ENCODE assay signal across 9 cellular contexts in the genomic region with DNA sequence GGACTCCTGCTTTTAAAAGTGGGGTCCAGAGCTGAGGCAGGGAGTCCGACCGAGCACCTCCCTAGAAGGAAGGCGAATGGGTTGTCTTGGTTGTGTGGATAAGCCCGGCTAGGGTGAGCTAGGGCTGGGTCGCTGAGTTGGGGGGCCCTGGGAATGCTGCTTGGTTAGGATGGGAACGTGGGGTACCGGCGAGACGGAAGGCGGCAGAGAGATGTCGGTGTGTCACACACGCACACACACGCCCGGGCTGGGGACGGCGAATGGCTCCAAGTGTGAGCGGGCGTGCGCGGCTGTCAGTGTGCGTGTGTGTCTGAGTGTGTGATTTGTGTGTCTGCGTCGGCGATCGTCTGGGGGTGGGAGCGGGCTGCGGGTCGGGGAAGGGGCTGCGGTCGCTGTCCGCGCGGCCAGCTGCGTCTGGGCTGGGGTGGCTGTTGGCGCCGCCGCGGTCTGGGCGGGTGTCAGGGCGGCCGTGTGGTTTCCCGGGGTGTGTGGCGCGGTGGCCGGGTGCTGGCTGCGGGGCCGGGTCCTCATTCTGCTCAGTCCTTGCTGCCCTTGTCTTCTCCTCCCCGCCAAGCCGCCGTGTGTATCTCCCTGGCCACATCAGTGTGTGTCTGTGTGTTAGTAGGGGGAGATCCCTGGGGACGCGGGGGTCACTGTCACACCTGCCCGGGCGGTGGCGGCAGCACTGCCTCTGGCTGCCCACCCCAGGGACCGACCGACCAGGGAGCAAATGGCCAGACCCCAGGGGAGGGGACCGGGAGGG. TPM values are rescaled to one million over a fixed set of nuclear protein-coding genes. Genes with fewer than 3 reads are reported as not detected.
A peak's percentile ranks its signal among the peaks of the same experiment; 100 is the strongest.
DNase-seq lines count a peak whose midpoint lies in the region; ATAC-seq and TF ChIP-seq lines count a peak whose summit lies in the region.
"Had no signal": no experiment of that assay in that cellular context is flagged by ENCODE, and none has a peak within 500 bp of the region (broad histone marks: within the 10 kb centered on the region; RNA-seq: fewer than 3 reads in every experiment).

No MANE protein-coding gene starts in this region.

- CTCF ChIA-PET in mammary epithelial cell (lab: Charles Lee; ENCODE audit: low non-redundant PET), result no interaction called here

- H3K4me3 ChIP-seq in DND-41 (ENCODE audit: low read depth in 1 of 2, low read length in 2 of 2) (peak overlapping the region in 1 of 2 experiments; percentile 48; a peak in 2 of 4 replicates), MM.1S (ENCODE audit: low read length) (peak overlapping the region; percentile 46), mammary epithelial cell (replicated peaks in 1 of 3; ENCODE audit: insufficient read depth in 1 of 3, low read depth in 2 of 3, low read length in 3 of 3) (peak overlapping the region; percentile 18 to 45 (median 31)), neural cell (ENCODE audit: low read length) (peak overlapping the region; percentile 99)

- H3K79me2 ChIP-seq in DND-41 (ENCODE audit: insufficient read depth, low read length) (no peaks in the 10 kb centered on the region), MM.1S (ENCODE audit: low read length) (no peaks in the 10 kb centered on the region), mammary epithelial cell (ENCODE audit: insufficient read depth, low read length) (no peaks in the 10 kb centered on the region), neural cell (replicated peaks; ENCODE audit: insufficient read depth, low read length) (peaks cover 27% of the 10 kb centered on the region)

- ATAC-seq in DND-41 (ENCODE audit: insufficient read depth, low read depth), result no peak
- no peak for ATAC-seq in HG02884 (IDR thresholded peaks at IDR 0.05; ENCODE audit: unreplicated experiment)
- no peak for ATAC-seq in GM18519 (IDR thresholded peaks at IDR 0.05; ENCODE audit: low FRiP score, unreplicated experiment)

- H4K20me1 ChIP-seq in DND-41 (ENCODE audit: insufficient read depth, low read length), result peaks cover 40% of the 10 kb centered on the region
- no peaks in the 10 kb centered on the region for H4K20me1 ChIP-seq in MM.1S (ENCODE audit: insufficient read depth, low read length)
- no peaks in the 10 kb centered on the region for H4K20me1 ChIP-seq in mammary epithelial cell (ENCODE audit: insufficient read depth, low read length)
- H4K20me1 ChIP-seq in neural cell (ENCODE audit: insufficient read depth), result peaks cover 29% of the 10 kb centered on the region

- H3K4me1 ChIP-seq in DND-41 (ENCODE audit: insufficient read depth, low read length) (peaks cover 43% of the 10 kb centered on the region), MM.1S (ENCODE audit: low read length) (peaks cover 58% of the 10 kb centered on the region), mammary epithelial cell (ENCODE audit: insufficient read depth, low read length) (peaks cover 63% of the 10 kb centered on the region)

- H3K27me3 ChIP-seq in DND-41 (ENCODE audit: insufficient read depth, low read length, poor library complexity) (peaks cover 73% of the 10 kb centered on the region), MM.1S (replicated peaks; ENCODE audit: insufficient read depth, low read length) (peaks cover 52% of the 10 kb centered on the region), mammary epithelial cell (ENCODE audit: insufficient read depth, low read length) (peaks cover 28% of the 10 kb centered on the region), neural cell (ENCODE audit: insufficient read depth, low read depth, low read length) (no peaks in the 10 kb centered on the region)

- no peak for TF ChIP-seq CTCF in DND-41 (IDR thresholded peaks at IDR 0.05; ENCODE audit: borderline replicate concordance, extremely low read depth, low read length, poor library complexity, severe bottlenecking)
- no peak for TF ChIP-seq CTCF in MM.1S (IDR thresholded peaks at IDR 0.05; ENCODE audit: low read length)
- no peak for TF ChIP-seq CTCF in mammary epithelial cell (conservative IDR thresholded peaks at IDR 0.05 in 1 of 2, IDR thresholded peaks at IDR 0.05 in 1 of 2; ENCODE audit: extremely low read depth in 1 of 2, insufficient read depth in 1 of 2, low read depth in 1 of 2, low read length in 2 of 2)
- TF ChIP-seq CTCF in neural cell (IDR thresholded peaks at IDR 0.05; ENCODE audit: poor library complexity, severe bottlenecking), result peak; percentile 17

- H3K27ac ChIP-seq in DND-41 (ENCODE audit: low read length) (no peak overlapping the region), MM.1S (ENCODE audit: low read length) (no peak overlapping the region), mammary epithelial cell (ENCODE audit: insufficient read depth, low read depth, low read length) (no peak overlapping the region), neural cell (ENCODE audit: low read length) (peak overlapping the region; percentile 96)

- dilution Hi-C loops in mammary epithelial cell (cut with HindIII; ENCODE audit: low sequenced_read_pairs), result no loop called here

- intact Hi-C loops in mammary epithelial cell (cut with micrococcal nuclease), result loop anchor here (10.0 kb wide), 1 partner anchor 315 kb away; no protein-coding TSS in a partner anchor

- WGBS in mammary epithelial cell (ENCODE audit: low coverage, missing lambda C conversion rate), result 5% methylated on average over 16 of the region's 58 CpGs

- H3K9me2 ChIP-seq in MM.1S (replicated peaks; ENCODE audit: insufficient read depth, low read length) (no peaks in the 10 kb centered on the region), neural cell (ENCODE audit: insufficient read depth, low read length) (no peaks in the 10 kb centered on the region)

- H3F3A ChIP-seq in MM.1S (ENCODE audit: insufficient read depth, low read length), result peaks cover 21% of the 10 kb centered on the region
- peaks cover 7% of the 10 kb centered on the region for H3F3A ChIP-seq in neural cell (ENCODE audit: insufficient read depth, low read length, poor library complexity, severe bottlenecking)

- H3K36me3 ChIP-seq in DND-41 (ENCODE audit: insufficient read depth, low read length) (no peaks in the 10 kb centered on the region), MM.1S (replicated peaks; ENCODE audit: insufficient read depth, low read length) (no peaks in the 10 kb centered on the region), mammary epithelial cell (ENCODE audit: insufficient read depth, low read length) (no peaks in the 10 kb centered on the region), neural cell (ENCODE audit: insufficient read depth, low read length) (no peaks in the 10 kb centered on the region)

- no peak for TF ChIP-seq RAD21 in neural cell (conservative IDR thresholded peaks at IDR 0.05)

- no TSS peak for BruUV-seq in mammary epithelial cell (replicated peaks; lab: Mats Ljungman, UMichigan)

- peak overlapping the region; percentile 67 for H3K4me2 ChIP-seq in DND-41 (ENCODE audit: insufficient read depth, low read length)
- H3K4me2 ChIP-seq in MM.1S (ENCODE audit: low read depth, low read length), result peak overlapping the region; percentile 89
- peak overlapping the region; percentile 93 for H3K4me2 ChIP-seq in mammary epithelial cell (ENCODE audit: insufficient read depth, low read depth, low read length)
- H3K4me2 ChIP-seq in neural cell (ENCODE audit: low read length), result peak overlapping the region; percentile 80

- TF ChIP-seq EP300 in neural cell (conservative IDR thresholded peaks at IDR 0.05; ENCODE audit: poor library complexity, severe bottlenecking), result no peak

- no peak overlapping the region for H2AFZ ChIP-seq in DND-41 (ENCODE audit: low read depth, low read length)
- H2AFZ ChIP-seq in MM.1S (ENCODE audit: low read length), result no peak overlapping the region
- H2AFZ ChIP-seq in mammary epithelial cell (ENCODE audit: low read depth, low read length), result peak overlapping the region; percentile 79
- H2AFZ ChIP-seq in neural cell (ENCODE audit: low read depth, low read length), result no peak overlapping the region

- no peaks in the 10 kb centered on the region for H3K9me3 ChIP-seq in DND-41 (ENCODE audit: insufficient read depth, low read length, severe bottlenecking)
- H3K9me3 ChIP-seq in MM.1S (replicated peaks; ENCODE audit: insufficient read depth, low read length), result no peaks in the 10 kb centered on the region
- no peaks in the 10 kb centered on the region for H3K9me3 ChIP-seq in mammary epithelial cell (replicated peaks; ENCODE audit: insufficient read depth, low read length)
- no peaks in the 10 kb centered on the region for H3K9me3 ChIP-seq in neural cell (ENCODE audit: low read length)

- in situ Hi-C loops in mammary epithelial cell (cut with MboI; ENCODE audit: low sequenced_read_pairs in 2 of 2), result no loop called here

- DNase-seq in DND-41 (no peak), MM.1S (no peak), mammary epithelial cell (no peak), germinal center (ENCODE audit: low spot score) (no peak), GM19238 (ENCODE audit: insufficient read length, low spot score) (no peak)
- DNase-seq: effector CD8-positive, alpha-beta T cell had no signal

- peak overlapping the region; percentile 49; the same call in 1 of the 2 replicates for H3K9ac ChIP-seq in DND-41 (ENCODE audit: low read depth, low read length)
- H3K9ac ChIP-seq in MM.1S (ENCODE audit: low read length), result no peak overlapping the region
- H3K9ac ChIP-seq in mammary epithelial cell (ENCODE audit: insufficient read depth, low read length), result no peak overlapping the region
- H3K9ac ChIP-seq in neural cell (ENCODE audit: low read length), result peak overlapping the region; percentile 99

TF ChIP-seq in neural cell, 6 proteins besides CTCF, POLR2A, EP300 and RAD21 (continues in another document):
- TF ChIP-seq EZH2 (IDR thresholded peaks at IDR 0.05; ENCODE audit: borderline replicate concordance, insufficient read depth, low read length, poor library complexity, severe bottlenecking) (no peak), MXI1 (conservative IDR thresholded peaks at IDR 0.05; ENCODE audit: poor library complexity, severe bottlenecking) (peak; percentile 45), POLR2AphosphoS5 (IDR thresholded peaks at IDR 0.05) (peak; percentile 63)

RNA-seq across cellular contexts. Expression of a gene that starts 1.0 kb away (rescaled TPM):
- total RNA-seq in mammary epithelial cell, result 1 to 10 TPM; 2.2 to 4.0 TPM
- polyA plus RNA-seq in mammary epithelial cell, result 3.7 TPM
- 4.2 TPM for polyA minus RNA-seq in mammary epithelial cell
- polyA plus RNA-seq in neural cell, result 12.2 and 16.9 TPM in 2 replicates
- 16.6 and 19.8 TPM in 2 replicates for polyA minus RNA-seq in neural cell

RNA-seq across cellular contexts. Expression of a gene that starts 16.1 kb away (rescaled TPM):
- total RNA-seq in mammary epithelial cell, result 1 to 10 TPM; 5.0 to 5.8 TPM
- 8.4 TPM for polyA plus RNA-seq in mammary epithelial cell
- 6.8 TPM for polyA minus RNA-seq in mammary epithelial cell
- polyA plus RNA-seq in neural cell, result 0.64 and 1.2 TPM in 2 replicates
- polyA minus RNA-seq in neural cell, result 0.81 TPM in 1 of 2 replicates, not detected in the other

RNA-seq across cellular contexts. Expression of a gene that starts 28.6 kb away (rescaled TPM):
- 100 to 1,000 TPM; 111 to 127 TPM for total RNA-seq in mammary epithelial cell
- polyA plus RNA-seq in mammary epithelial cell, result 129 TPM
- polyA minus RNA-seq in mammary epithelial cell, result 284 TPM
- 24.8 and 27.6 TPM in 2 replicates for polyA plus RNA-seq in neural cell
- polyA minus RNA-seq in neural cell, result 9.7 and 17.3 TPM in 2 replicates

RNA-seq across cellular contexts. Expression of a gene that starts 46.0 kb away (rescaled TPM):
- not detected for total RNA-seq in mammary epithelial cell
- polyA plus RNA-seq in mammary epithelial cell (not detected), neural cell (not detected in 2 replicates)
- polyA minus RNA-seq in mammary epithelial cell (not detected), neural cell (not detected in 2 replicates)

RNA-seq across cellular contexts. Expression of a gene that starts 46.1 kb away (rescaled TPM):
- under 1 TPM; 0.33 to 0.66 TPM for total RNA-seq in mammary epithelial cell
- 0.15 TPM for polyA plus RNA-seq in mammary epithelial cell
- not detected for polyA minus RNA-seq in mammary epithelial cell
- 0.76 and 1.8 TPM in 2 replicates for polyA plus RNA-seq in neural cell
- 0.23 and 0.49 TPM in 2 replicates for polyA minus RNA-seq in neural cell

Comparison
In these comparisons a context has a peak if more than half of its experiments do, and no peak if none do; other contexts are left out.
1. H3K9ac ChIP-seq: peak in DND-41 (single experiment) and neural cell (single experiment); none in MM.1S (single experiment) and mammary epithelial cell (single experiment).
2. Peak in every context shown above with its lines, with median percentiles within 50 percentile points of each other: H3K4me2 ChIP-seq.